In genomic region chr12:120251364-120252070, GRCh38 we compare ENCODE assay signal across 8 cellular contexts. TPM values are rescaled to one million over a fixed set of nuclear protein-coding genes. Genes with fewer than 3 reads are reported as not detected.
DNase-seq lines count a peak whose midpoint lies in the region; ATAC-seq and TF ChIP-seq lines count a peak whose summit lies in the region.
"Not testable (repeated sequence)": the region's sequence is repeated elsewhere in the genome, so short reads cannot be mapped to it uniquely, and the experiment has no call there.
"Had no signal": no experiment of that assay in that cellular context is flagged by ENCODE, and none has a peak within 500 bp of the region (broad histone marks: within the 10 kb centered on the region; RNA-seq: fewer than 3 reads in every experiment).

No MANE protein-coding gene starts in this region.

- not testable (repeated sequence) for H3K27me3 ChIP-seq in breast epithelium, right atrium auricular region

- H3K4me1 Mint-ChIP-seq in T-helper 1 cell treated with Interleukin-12 subunit alpha and Interleukin-12 subunit beta and Interleukin-4 antibody, amounts not matched to agents 30 μg/mL and 1 μg/mL, for 36 hours (ENCODE audit: low read depth), result peaks cover 73% of the 10 kb centered on the region
- H3K4me1 Mint-ChIP-seq in activated T-helper 1 cell treated with anti-CD3 and anti-CD28 coated beads, Interleukin-12 subunit alpha, Interleukin-12 subunit beta, Interleukin-2, Interleukin-4 antibody, amounts not matched to agents 30 ng/mL and 10 ng/mL and 1 ng/mL, durations not matched to agents 14 hours and 24 hours and 36 hours (ENCODE audit: low read depth), result peaks cover 86% of the 10 kb centered on the region
- peaks cover 50 to 91% (median 89%) of the 10 kb centered on the region in 4 donors for H3K4me1 Mint-ChIP-seq in naive thymus-derived CD8-positive, alpha-beta T cell
- peaks cover 84% of the 10 kb centered on the region for H3K4me1 Mint-ChIP-seq in stimulated activated naive CD8-positive, alpha-beta T cell treated with anti-CD3 and anti-CD28 coated beads, Interleukin-15, amount 100 ng/mL, for 72 hours

- peak; percentile 61 for DNase-seq in H4 (ENCODE audit: low spot score)
- DNase-seq in activated T-helper 1 cell treated with anti-CD3 and anti-CD28 coated beads, Interleukin-12 subunit alpha, Interleukin-12 subunit beta, Interleukin-2, Interleukin-4 antibody, amounts not matched to agents 30 ng/mL and 10 ng/mL and 1 ng/mL, durations not matched to agents 14 hours and 24 hours and 36 hours (ENCODE audit: low spot score); breast epithelium (ENCODE audit: low spot score in 2 of 2); right atrium auricular region (ENCODE audit: low spot score); naive thymus-derived CD8-positive, alpha-beta T cell; stimulated activated naive CD8-positive, alpha-beta T cell treated with anti-CD3 and anti-CD28 coated beads, Interleukin-15, amount 100 ng/mL, for 72 hours: not testable (repeated sequence)

- not testable (repeated sequence) for ATAC-seq in naive thymus-derived CD8-positive, alpha-beta T cell; stimulated activated naive CD8-positive, alpha-beta T cell treated with anti-CD3 and anti-CD28 coated beads, Interleukin-15, amount 100 ng/mL, for 72 hours

- H3K36me3 ChIP-seq in breast epithelium, result not testable (repeated sequence)
- H3K36me3 ChIP-seq in right atrium auricular region, result peaks cover 16% of the 10 kb centered on the region

- peak overlapping the region; percentile 71 for H3K4me3 Mint-ChIP-seq in T-helper 1 cell treated with Interleukin-12 subunit alpha and Interleukin-12 subunit beta and Interleukin-4 antibody, amounts not matched to agents 30 μg/mL and 1 μg/mL, for 36 hours
- peak overlapping the region; percentile 69 for H3K4me3 Mint-ChIP-seq in activated T-helper 1 cell treated with anti-CD3 and anti-CD28 coated beads, Interleukin-12 subunit alpha, Interleukin-12 subunit beta, Interleukin-2, Interleukin-4 antibody, amounts not matched to agents 30 ng/mL and 10 ng/mL and 1 ng/mL, durations not matched to agents 14 hours and 24 hours and 36 hours
- peak overlapping the region; percentile 73 to 85 (median 78) for H3K4me3 Mint-ChIP-seq in naive thymus-derived CD8-positive, alpha-beta T cell
- H3K4me3 Mint-ChIP-seq in stimulated activated naive CD8-positive, alpha-beta T cell treated with anti-CD3 and anti-CD28 coated beads, Interleukin-15, amount 100 ng/mL, for 72 hours, result peak overlapping the region; percentile 76 to 80

- POLR2A ChIA-PET in naive thymus-derived CD8-positive, alpha-beta T cell (lab: Charles Lee), result interaction anchor here (1.2 to 14.8 kb wide), 9 partner anchors 9 to 40 kb away, joined by 3 to 207 read pairs (median 9); partner anchors contain the start of genes PXN, RNU4-1 and RNU4-2

- peak overlapping the region; percentile 85 for H3K27ac Mint-ChIP-seq in T-helper 1 cell treated with Interleukin-12 subunit alpha and Interleukin-12 subunit beta and Interleukin-4 antibody, amounts not matched to agents 30 μg/mL and 1 μg/mL, for 36 hours
- H3K27ac Mint-ChIP-seq in activated T-helper 1 cell treated with anti-CD3 and anti-CD28 coated beads, Interleukin-12 subunit alpha, Interleukin-12 subunit beta, Interleukin-2, Interleukin-4 antibody, amounts not matched to agents 30 ng/mL and 10 ng/mL and 1 ng/mL, durations not matched to agents 14 hours and 24 hours and 36 hours, result peak overlapping the region; percentile 79
- H3K27ac Mint-ChIP-seq in naive thymus-derived CD8-positive, alpha-beta T cell, result peak overlapping the region; percentile 87 to 98 (median 94)
- peak overlapping the region in 1 of 2 donors; percentile 64 for H3K27ac Mint-ChIP-seq in stimulated activated naive CD8-positive, alpha-beta T cell treated with anti-CD3 and anti-CD28 coated beads, Interleukin-15, amount 100 ng/mL, for 72 hours

- not testable (repeated sequence) for H3K9me3 Mint-ChIP-seq in T-helper 1 cell treated with Interleukin-12 subunit alpha and Interleukin-12 subunit beta and Interleukin-4 antibody, amounts not matched to agents 30 μg/mL and 1 μg/mL, for 36 hours; activated T-helper 1 cell treated with anti-CD3 and anti-CD28 coated beads, Interleukin-12 subunit alpha, Interleukin-12 subunit beta, Interleukin-2, Interleukin-4 antibody, amounts not matched to agents 30 ng/mL and 10 ng/mL and 1 ng/mL, durations not matched to agents 14 hours and 24 hours and 36 hours; naive thymus-derived CD8-positive, alpha-beta T cell; stimulated activated naive CD8-positive, alpha-beta T cell treated with anti-CD3 and anti-CD28 coated beads, Interleukin-15, amount 100 ng/mL, for 72 hours

- H3K4me1 ChIP-seq in breast epithelium (peaks cover 4 to 12% of the 10 kb centered on the region in 2 donors), right atrium auricular region (peaks cover 2 to 98% of the 10 kb centered on the region in 2 donors)

- intact Hi-C loops in activated T-helper 1 cell treated with anti-CD3 and anti-CD28 coated beads, Interleukin-12 subunit alpha, Interleukin-12 subunit beta, Interleukin-2, Interleukin-4 antibody, amounts not matched to agents 30 ng/mL and 10 ng/mL and 1 ng/mL, durations not matched to agents 14 hours and 24 hours and 36 hours (cut with micrococcal nuclease), result loop anchor here (1.0 to 5.0 kb wide), 4 partner anchors 13 to 134 kb away; partner anchors contain the start of genes RAB35 and RNU4-2
- intact Hi-C loops in breast epithelium (cut with DNase I; ENCODE audit: low total_unique reads), result loop anchor here (10.0 kb wide), 1 partner anchor 1663 kb away; the partner anchor contains the start of gene CFAP251

- H3K27me3 Mint-ChIP-seq in T-helper 1 cell treated with Interleukin-12 subunit alpha and Interleukin-12 subunit beta and Interleukin-4 antibody, amounts not matched to agents 30 μg/mL and 1 μg/mL, for 36 hours (ENCODE audit: low read depth); activated T-helper 1 cell treated with anti-CD3 and anti-CD28 coated beads, Interleukin-12 subunit alpha, Interleukin-12 subunit beta, Interleukin-2, Interleukin-4 antibody, amounts not matched to agents 30 ng/mL and 10 ng/mL and 1 ng/mL, durations not matched to agents 14 hours and 24 hours and 36 hours (ENCODE audit: insufficient read depth); naive thymus-derived CD8-positive, alpha-beta T cell; stimulated activated naive CD8-positive, alpha-beta T cell treated with anti-CD3 and anti-CD28 coated beads, Interleukin-15, amount 100 ng/mL, for 72 hours: not testable (repeated sequence)

- TF ChIP-seq CTCF in breast epithelium (IDR thresholded peaks at IDR 0.05); right atrium auricular region (IDR thresholded peaks at IDR 0.05): not testable (repeated sequence)

- not testable (repeated sequence) for TF ChIP-seq POLR2A in breast epithelium (IDR thresholded peaks at IDR 0.05)

- H3K9me3 ChIP-seq in breast epithelium, right atrium auricular region: not testable (repeated sequence)

- H3K36me3 Mint-ChIP-seq in T-helper 1 cell treated with Interleukin-12 subunit alpha and Interleukin-12 subunit beta and Interleukin-4 antibody, amounts not matched to agents 30 μg/mL and 1 μg/mL, for 36 hours (ENCODE audit: low read depth), result peaks cover 52% of the 10 kb centered on the region
- H3K36me3 Mint-ChIP-seq in activated T-helper 1 cell treated with anti-CD3 and anti-CD28 coated beads, Interleukin-12 subunit alpha, Interleukin-12 subunit beta, Interleukin-2, Interleukin-4 antibody, amounts not matched to agents 30 ng/mL and 10 ng/mL and 1 ng/mL, durations not matched to agents 14 hours and 24 hours and 36 hours (ENCODE audit: low read depth), result peaks cover 32% of the 10 kb centered on the region
- peaks cover 0 to 15% (median 11%) of the 10 kb centered on the region in 3 donors for H3K36me3 Mint-ChIP-seq in naive thymus-derived CD8-positive, alpha-beta T cell

- not testable (repeated sequence) for H3K4me3 ChIP-seq in breast epithelium, right atrium auricular region

- H3K27ac ChIP-seq in breast epithelium (peak overlapping the region; percentile 38 to 90), right atrium auricular region (peak overlapping the region; percentile 69 to 90)

RNA-seq across cellular contexts. Expression of gene PXN, which starts 14.0 kb away (rescaled TPM):
- total RNA-seq in H4 (2014; rRNA removed; shearing (Covaris generic)), result 18.7 and 31.3 TPM in 2 replicates
- total RNA-seq in activated T-helper 1 cell treated with anti-CD3 and anti-CD28 coated beads, Interleukin-12 subunit alpha, Interleukin-12 subunit beta, Interleukin-2, Interleukin-4 antibody, amounts not matched to agents 30 ng/mL and 10 ng/mL and 1 ng/mL, durations not matched to agents 14 hours and 24 hours and 36 hours, result 53.0 and 57.7 TPM in 2 replicates
- total RNA-seq in breast epithelium (10 to 100 TPM; 44.8 to 74.1 (median 53.9) TPM), right atrium auricular region (10 to 100 TPM; 34.7 to 76.7 TPM)
- 10 to 100 TPM; 93.9 to 96.6 TPM for total RNA-seq in naive thymus-derived CD8-positive, alpha-beta T cell
- 10 to 100 TPM; 64.3 to 95.6 (median 80.4) TPM for polyA plus RNA-seq in naive thymus-derived CD8-positive, alpha-beta T cell

RNA-seq across cellular contexts. Expression of gene RNU4-2, which starts 40.2 kb away (rescaled TPM):
- under 0.01 TPM in 1 of 2 replicates, not detected in the other for total RNA-seq in H4 (2014; rRNA removed; shearing (Covaris generic))
- total RNA-seq in activated T-helper 1 cell treated with anti-CD3 and anti-CD28 coated beads, Interleukin-12 subunit alpha, Interleukin-12 subunit beta, Interleukin-2, Interleukin-4 antibody, amounts not matched to agents 30 ng/mL and 10 ng/mL and 1 ng/mL, durations not matched to agents 14 hours and 24 hours and 36 hours, result 5,055 and 7,832 TPM in 2 replicates
- under 1 TPM; under 0.01 TPM for total RNA-seq in breast epithelium
- total RNA-seq in right atrium auricular region, result not detected
- 1,000 to 10,000 TPM; 4,355 to 8,006 TPM for total RNA-seq in naive thymus-derived CD8-positive, alpha-beta T cell
- 10 to 100 TPM in 1 of 3 donors, not detected in 2; 79.6 TPM for polyA plus RNA-seq in naive thymus-derived CD8-positive, alpha-beta T cell

RNA-seq across cellular contexts. Expression of gene RNU4-1, which starts 41.5 kb away (rescaled TPM):
- under 0.01 TPM in 2 replicates for total RNA-seq in H4 (2014; rRNA removed; shearing (Covaris generic))
- 2,369 and 3,474 TPM in 2 replicates for total RNA-seq in activated T-helper 1 cell treated with anti-CD3 and anti-CD28 coated beads, Interleukin-12 subunit alpha, Interleukin-12 subunit beta, Interleukin-2, Interleukin-4 antibody, amounts not matched to agents 30 ng/mL and 10 ng/mL and 1 ng/mL, durations not matched to agents 14 hours and 24 hours and 36 hours
- total RNA-seq in breast epithelium (under 1 TPM in 2 of 3 donors, not detected in 1; under 0.01 TPM), right atrium auricular region (not detected)
- total RNA-seq in naive thymus-derived CD8-positive, alpha-beta T cell, result 100 to 1,000 TPM; 519 to 934 TPM
- not detected for polyA plus RNA-seq in naive thymus-derived CD8-positive, alpha-beta T cell
- polyA plus RNA-seq: smooth muscle cell had no signal

RNA-seq across cellular contexts. Expression of gene SIRT4, which starts 50.6 kb away (rescaled TPM):
- total RNA-seq in H4 (2014; rRNA removed; shearing (Covaris generic)), result 2.4 and 6.8 TPM in 2 replicates
- 1.0 and 1.7 TPM in 2 replicates for total RNA-seq in activated T-helper 1 cell treated with anti-CD3 and anti-CD28 coated beads, Interleukin-12 subunit alpha, Interleukin-12 subunit beta, Interleukin-2, Interleukin-4 antibody, amounts not matched to agents 30 ng/mL and 10 ng/mL and 1 ng/mL, durations not matched to agents 14 hours and 24 hours and 36 hours
- total RNA-seq in breast epithelium, result 1 to 10 TPM in 2 of 3 donors, under 1 TPM in 1; 0.98 to 3.1 (median 1.6) TPM
- 1 to 10 TPM; 3.1 to 5.6 TPM for total RNA-seq in right atrium auricular region
- 1 to 10 TPM; 2.4 to 4.1 TPM for total RNA-seq in naive thymus-derived CD8-positive, alpha-beta T cell
- 1 to 10 TPM; 1.9 to 3.2 (median 2.2) TPM for polyA plus RNA-seq in naive thymus-derived CD8-positive, alpha-beta T cell

RNA-seq across cellular contexts. Expression of gene RPLP0, which starts 50.6 kb away (rescaled TPM):
- total RNA-seq in H4 (2014; rRNA removed; shearing (Covaris generic)), result 6,442 and 6,835 TPM in 2 replicates
- total RNA-seq in activated T-helper 1 cell treated with anti-CD3 and anti-CD28 coated beads, Interleukin-12 subunit alpha, Interleukin-12 subunit beta, Interleukin-2, Interleukin-4 antibody, amounts not matched to agents 30 ng/mL and 10 ng/mL and 1 ng/mL, durations not matched to agents 14 hours and 24 hours and 36 hours, result 2,459 and 2,531 TPM in 2 replicates
- total RNA-seq in breast epithelium (1,000 to 10,000 TPM; 3,137 to 4,833 (median 3,312) TPM), right atrium auricular region (1,000 to 10,000 TPM in 1 of 2 donors, 100 to 1,000 TPM in 1; 846 to 1,862 TPM)
- 1,000 to 10,000 TPM; 1,511 to 1,568 TPM for total RNA-seq in naive thymus-derived CD8-positive, alpha-beta T cell
- polyA plus RNA-seq in naive thymus-derived CD8-positive, alpha-beta T cell, result 1,000 to 10,000 TPM; 1,821 to 2,320 (median 1,964) TPM

Comparison
In these comparisons a context has a peak if more than half of its experiments do, and no peak if none do; other contexts are left out.
1. RNA of gene RNU4-2, which starts 40.2 kb away (total RNA-seq): 4,355 to 8,006 TPM in naive thymus-derived CD8-positive, alpha-beta T cell and 5,055 to 7,832 TPM in activated T-helper 1 cell treated with anti-CD3 and anti-CD28 coated beads, Interleukin-12 subunit alpha, Interleukin-12 subunit beta, Interleukin-2, Interleukin-4 antibody, amounts not matched to agents 30 ng/mL and 10 ng/mL and 1 ng/mL, durations not matched to agents 14 hours and 24 hours and 36 hours; under 0.01 TPM in H4, under 0.01 TPM in breast epithelium and not detected in right atrium auricular region; every median in the first group is over 1,000 times any median in the second.
2. RNA of gene RNU4-1, which starts 41.5 kb away (total RNA-seq): 2,369 to 3,474 TPM in activated T-helper 1 cell treated with anti-CD3 and anti-CD28 coated beads, Interleukin-12 subunit alpha, Interleukin-12 subunit beta, Interleukin-2, Interleukin-4 antibody, amounts not matched to agents 30 ng/mL and 10 ng/mL and 1 ng/mL, durations not matched to agents 14 hours and 24 hours and 36 hours and 519 to 934 TPM in naive thymus-derived CD8-positive, alpha-beta T cell; under 0.01 TPM in H4, under 0.01 TPM in breast epithelium and not detected in right atrium auricular region; every median in the first group is over 100 times any median in the second.
3. Peak in every context shown above with its lines, with median percentiles within 50 percentile points of each other: H3K4me3 Mint-ChIP-seq.